In genomic region chr9:92790542-92791527, GRCh38 we compare ENCODE assay signal across 8 cellular contexts. TPM values are rescaled to one million over a fixed set of nuclear protein-coding genes. Genes with fewer than 3 reads are reported as not detected.
DNase-seq lines count a peak whose midpoint lies in the region; ATAC-seq and TF ChIP-seq lines count a peak whose summit lies in the region.

No MANE protein-coding gene starts in this region.

- no peak overlapping the region for H3K27ac ChIP-seq in heart right ventricle

- H3K4me3 ChIP-seq in BE2C (ENCODE audit: low read depth, low read length) (no peak overlapping the region), adipocyte (ENCODE audit: low read length) (no peak overlapping the region), heart right ventricle (peak overlapping the region in 2 of 10 donors; percentile 13 to 23)

- H3K36me3 ChIP-seq in BE2C (no peaks in the 10 kb centered on the region), adipocyte (ENCODE audit: control insufficient read depth, insufficient read depth, low read length, severe bottlenecking) (no peaks in the 10 kb centered on the region), heart right ventricle (no peaks in the 10 kb centered on the region)

- TF ChIP-seq CTCF in BE2C (IDR thresholded peaks at IDR 0.05; ENCODE audit: low read depth, low read length) (peak; percentile 87), heart right ventricle (IDR thresholded peaks at IDR 0.05) (peak; percentile 72 to 91 (median 87))

- H3K9me3 ChIP-seq in BE2C (no peaks in the 10 kb centered on the region), adipocyte (ENCODE audit: control insufficient read depth, low read length) (peaks cover 10% of the 10 kb centered on the region), heart right ventricle (peaks cover 0 to 13% (median 6%) of the 10 kb centered on the region in 11 donors)

- H3K4me1 ChIP-seq in BE2C: no peaks in the 10 kb centered on the region
- no peaks in the 10 kb centered on the region for H3K4me1 ChIP-seq in adipocyte (ENCODE audit: control insufficient read depth, insufficient read depth, low read length)
- H3K4me1 ChIP-seq in heart right ventricle: peaks cover 0 to 8% (median 0%) of the 10 kb centered on the region in 9 donors

- DNase-seq in BE2C (peak; percentile 81), NCI-H1092 treated with DMSO at 0.1 percent for 48 hours (lab: John Stamatoyannopoulos, UW) (peak; percentile 56), T-helper 1 cell (peak; percentile 36 to 72 (median 63)), adipocyte (ENCODE audit: low read depth) (peak; percentile 88), heart right ventricle (peak; percentile 67 to 79), retina (peak; percentile 75)

- intact Hi-C loops in heart right ventricle (cut with DNase I): loop anchor here (1.0 to 10.0 kb wide), 6 partner anchors 26 to 656 kb away; partner anchors contain the start of genes BICD2 (in 1 of the 10) and IPPK (in 1 of the 10)

- ATAC-seq in GM19438 (IDR thresholded peaks at IDR 0.05; ENCODE audit: low read depth, unreplicated experiment): peak; percentile 70
- peak; percentile 91 to 97 (median 94) for ATAC-seq in heart right ventricle
- no peak for ATAC-seq in GM21528 (IDR thresholded peaks at IDR 0.05; ENCODE audit: low FRiP score, unreplicated experiment)

- WGBS in heart right ventricle, 2 donors: 36 to 42% methylated on average over 13 of the region's 13 CpGs

- H3K27me3 ChIP-seq in BE2C (peaks cover 4% of the 10 kb centered on the region), adipocyte (replicated peaks; ENCODE audit: control insufficient read depth, insufficient read depth, low read length) (peaks cover 24% of the 10 kb centered on the region), heart right ventricle (peaks cover 0 to 14% (median 4%) of the 10 kb centered on the region in 7 donors)

- peak overlapping the region; percentile 27 for H3K9ac ChIP-seq in adipocyte (ENCODE audit: low read length)

RNA-seq across cellular contexts. Expression of gene BICD2, which starts 26.2 kb away (rescaled TPM):
- 49.5 TPM for polyA plus RNA-seq in BE2C (2012; ENCODE audit: insufficient read depth, insufficient read length, low read depth)
- total RNA-seq in heart right ventricle: 10 to 100 TPM; 28.0 to 41.8 (median 33.4) TPM
- 10 to 100 TPM; 22.5 to 24.7 TPM for polyA plus RNA-seq in heart right ventricle
